2 cellular contexts compared by ENCODE assay signal in genomic region chr3:13264468-13264795, GRCh38.
TF ChIP-seq lines count a peak whose summit lies in the region.

No MANE protein-coding gene starts in this region.

TF ChIP-seq in SK-N-SH, 30 proteins besides CTCF, POLR2A, EP300 and RAD21 (continued from another document):
- TF ChIP-seq REST (IDR thresholded peaks at IDR 0.05; ENCODE audit: low read depth, low read length) (no peak), POLR2AphosphoS5 (IDR thresholded peaks at IDR 0.05; ENCODE audit: low read depth, low read length) (no peak), TAF1 (IDR thresholded peaks at IDR 0.05; ENCODE audit: borderline replicate concordance, low read depth, low read length) (no peak), USF2 (IDR thresholded peaks at IDR 0.05; ENCODE audit: borderline replicate concordance, low read depth, low read length) (no peak), JUND (IDR thresholded peaks at IDR 0.05) (no peak), YY1 (IDR thresholded peaks at IDR 0.05; ENCODE audit: low read depth) (no peak), PBX3 (IDR thresholded peaks at IDR 0.05) (no peak), RFX5 (IDR thresholded peaks at IDR 0.05; ENCODE audit: low read length) (no peak), ZBTB33 (IDR thresholded peaks at IDR 0.05; ENCODE audit: borderline replicate concordance, low read depth) (no peak), RCOR1 (IDR thresholded peaks at IDR 0.05; ENCODE audit: low read length) (no peak), GATA2 (CRISPR knock-in tag; IDR thresholded peaks at IDR 0.05) (no peak), RXRA (IDR thresholded peaks at IDR 0.05; ENCODE audit: borderline replicate concordance, low read depth) (no peak)

TF ChIP-seq in liver, 16 proteins besides CTCF, POLR2A, EP300 and RAD21 (continued from another document):
- no peak for TF ChIP-seq YY1 (IDR thresholded peaks at IDR 0.05)
- TF ChIP-seq HNF4A (conservative IDR thresholded peaks at IDR 0.05) = no peak
- TF ChIP-seq TAF1 (conservative IDR thresholded peaks at IDR 0.05) = no peak
- TF ChIP-seq GABPA (IDR thresholded peaks at IDR 0.05 in 1 of 2, conservative IDR thresholded peaks at IDR 0.05 in 1 of 2) = no peak
- TF ChIP-seq MAX (IDR thresholded peaks at IDR 0.05) = no peak
